11 cellular contexts compared by ENCODE assay signal in genomic region chr1:46687095-46687659, GRCh38.
DNase-seq lines count a peak whose midpoint lies in the region; ATAC-seq and TF ChIP-seq lines count a peak whose summit lies in the region.
"Had no signal": no experiment of that assay in that cellular context is flagged by ENCODE, and none has a peak within 500 bp of the region (broad histone marks: within the 10 kb centered on the region; RNA-seq: fewer than 3 reads in every experiment).

No MANE protein-coding gene starts in this region.

- no peak for ATAC-seq in HG03520 (IDR thresholded peaks at IDR 0.05; ENCODE audit: unreplicated experiment)
- ATAC-seq: Panc1 had no signal

- H3K4me3 ChIP-seq in epithelial cell of esophagus (ENCODE audit: low read length) = no peak overlapping the region
- H3K4me3 ChIP-seq: dorsolateral prefrontal cortex had no signal

- DNase-seq in DMS79 treated with DMSO at 0.1 percent for 48 hours (lab: John Stamatoyannopoulos, UW) (peak; percentile 63), NCI-H2029 (lab: John Stamatoyannopoulos, UW) (peak; percentile 58), epithelial cell of esophagus (ENCODE audit: low read depth) (peak; percentile 66), pons (ENCODE audit: low spot score) (peak; percentile 46), HuH-7 (ENCODE audit: low spot score) (no peak), GM19238 (ENCODE audit: insufficient read length, low spot score) (no peak)
- DNase-seq in stimulated activated CD4-positive, alpha-beta T cell treated with anti-CD3 and anti-CD28 coated beads, Interleukin-12 subunit alpha, Interleukin-12 subunit beta, amount 100 ng/mL, for 4 hours = no peak
- DNase-seq: stimulated activated CD4-positive, alpha-beta T cell treated with anti-CD3 and anti-CD28 coated beads, Interleukin-4, amount 100 ng/mL, for 24 hours had no signal

- no peak for TF ChIP-seq CTCF in epithelial cell of esophagus (IDR thresholded peaks at IDR 0.05; ENCODE audit: insufficient read depth, low read depth, low read length, missing control alignments)

Comparison
In these comparisons a context has a peak if more than half of its experiments do, and no peak if none do; other contexts are left out.
1. DNase-seq: peak in DMS79 treated with DMSO at 0.1 percent for 48 hours (single experiment), NCI-H2029 (single experiment), epithelial cell of esophagus (single experiment) and pons (single experiment); none in HuH-7 (single experiment), GM19238 (single experiment) and stimulated activated CD4-positive, alpha-beta T cell treated with anti-CD3 and anti-CD28 coated beads, Interleukin-12 subunit alpha, Interleukin-12 subunit beta, amount 100 ng/mL, for 4 hours (single experiment).